In the genomic region with DNA sequence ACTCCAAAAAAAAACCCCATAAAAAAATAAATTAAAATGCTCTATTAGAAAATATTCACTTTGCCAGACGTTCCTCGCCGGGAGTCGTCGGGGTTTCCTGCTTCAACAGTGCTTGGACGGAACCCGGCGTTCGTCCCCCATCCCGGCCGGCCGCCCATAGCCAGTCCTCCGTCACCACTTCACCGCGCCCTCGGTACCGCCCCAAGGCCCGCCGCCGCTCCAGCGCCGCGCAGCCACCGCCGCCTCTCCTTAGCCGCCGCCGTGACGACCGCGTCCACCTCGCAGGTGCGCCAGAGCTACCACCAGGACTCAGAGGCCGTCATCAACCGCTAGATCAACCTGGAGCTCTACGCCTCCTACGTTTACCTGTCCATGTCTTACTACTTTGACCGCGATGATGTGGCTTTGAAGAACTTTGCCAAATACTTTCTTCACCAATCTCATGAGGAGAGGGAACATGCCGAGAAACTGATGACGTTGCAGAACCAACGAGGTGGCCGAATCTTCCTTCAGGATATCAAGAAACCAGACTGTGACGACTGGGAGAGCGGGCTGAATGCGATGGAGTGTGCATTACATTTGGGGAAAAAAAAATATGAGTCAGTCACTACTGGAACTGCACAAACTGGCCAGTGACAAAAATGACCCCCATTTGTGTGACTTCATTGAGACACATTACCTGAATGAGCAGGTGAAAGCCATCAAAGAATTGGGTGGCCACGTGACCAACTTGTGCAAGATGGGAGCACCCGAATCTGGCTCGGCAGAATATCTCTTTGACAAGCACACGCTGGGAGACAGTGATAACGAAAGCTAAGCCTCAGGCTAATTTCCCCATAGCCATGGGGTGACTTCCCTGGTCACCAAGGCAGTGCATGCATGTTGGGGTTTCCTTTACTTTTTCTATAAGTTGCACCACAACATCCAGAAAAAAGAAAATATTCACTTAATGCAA, we compare ENCODE assay signal across 1 cellular context. TPM values are rescaled to one million over a fixed set of nuclear protein-coding genes. Genes with fewer than 3 reads are reported as not detected.
"Had no signal": no experiment of that assay in that cellular context is flagged by ENCODE, and none has a peak within 500 bp of the region (broad histone marks: within the 10 kb centered on the region; RNA-seq: fewer than 3 reads in every experiment).

No MANE protein-coding gene starts in this region.

RNA-seq across cellular contexts. Expression of gene GXYLT2, which starts 41.2 kb away (rescaled TPM):
- polyA plus RNA-seq: IgD-negative memory B cell had no signal
